In the genomic region with DNA sequence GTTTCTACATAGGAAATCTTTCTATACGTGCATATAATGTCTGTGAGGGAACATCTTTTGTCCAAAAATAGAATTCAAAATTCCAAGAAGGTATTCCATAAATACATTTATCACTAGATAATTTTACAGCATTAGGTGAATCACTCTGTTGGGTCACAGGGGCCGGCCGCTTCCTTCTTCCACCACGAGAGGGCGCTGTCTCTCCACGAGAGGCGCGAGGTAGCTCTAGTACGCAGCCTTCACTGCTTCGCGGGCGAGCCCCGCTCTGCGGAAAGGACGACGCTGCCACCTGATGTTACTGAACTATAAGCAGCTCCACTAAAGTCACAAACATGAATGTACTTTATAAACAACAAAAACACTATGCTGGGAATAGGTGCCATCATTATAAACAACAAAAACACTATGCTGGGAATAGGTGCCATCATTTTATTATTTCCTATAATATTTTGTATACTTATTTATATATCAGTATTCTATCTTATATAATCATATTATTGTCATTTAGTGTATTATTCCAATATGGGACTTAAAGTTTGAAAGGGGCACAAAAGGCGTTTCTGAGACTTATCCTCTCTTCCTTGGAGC, we compare ENCODE assay signal across 8 cellular contexts.
DNase-seq lines count a peak whose midpoint lies in the region; ATAC-seq and TF ChIP-seq lines count a peak whose summit lies in the region.

No MANE protein-coding gene starts in this region.

- ATAC-seq in HG03175 (IDR thresholded peaks at IDR 0.05; ENCODE audit: unreplicated experiment): peak; percentile 86
- no peak for ATAC-seq in HG03571 (IDR thresholded peaks at IDR 0.05; ENCODE audit: unreplicated experiment)

- H3K27ac ChIP-seq in caudate nucleus (ENCODE audit: low read depth, low read length): no peak overlapping the region

- DNase-seq in NCI-H446 treated with DMSO at 0.1 percent for 48 hours (lab: John Stamatoyannopoulos, UW) (peak; percentile 26), caudate nucleus (lab: John Stamatoyannopoulos, UW) (peak in 59 of 61 donors; percentile 6 to 92 (median 69)), kidney tubule cell (ENCODE audit: low spot score) (peak; percentile 71)
- peak; percentile 79 for DNase-seq in activated CD4-positive, alpha-beta T cell treated with anti-CD3 and anti-CD28 coated beads for 1 hour
- peak; percentile 92 for DNase-seq in stimulated activated CD4-positive, alpha-beta T cell treated with anti-CD3 and anti-CD28 coated beads, Interleukin-2, amount 100 ng/mL, for 24 hours

- TF ChIP-seq CTCF in GM12875 (IDR thresholded peaks at IDR 0.05; ENCODE audit: borderline replicate concordance, insufficient read depth, low read depth, low read length): peak; percentile 93

- H3K4me3 ChIP-seq in GM12875 (ENCODE audit: low read depth, low read length): no peak overlapping the region

Comparison
In these comparisons a context has a peak if more than half of its experiments do, and no peak if none do; other contexts are left out.
1. DNase-seq: peak in every context shown above with its lines; median percentile 92 in stimulated activated CD4-positive, alpha-beta T cell treated with anti-CD3 and anti-CD28 coated beads, Interleukin-2, amount 100 ng/mL, for 24 hours; 79 in activated CD4-positive, alpha-beta T cell treated with anti-CD3 and anti-CD28 coated beads for 1 hour; 71 in kidney tubule cell; 69 in caudate nucleus; 26 in NCI-H446 treated with DMSO at 0.1 percent for 48 hours.